8 cellular contexts compared by ENCODE assay signal in genomic region chr18:51110073-51110797, GRCh38.
DNase-seq lines count a peak whose midpoint lies in the region; ATAC-seq and TF ChIP-seq lines count a peak whose summit lies in the region.

No MANE protein-coding gene starts in this region.

- peak; percentile 45 for ATAC-seq in GM19468 (IDR thresholded peaks at IDR 0.05; ENCODE audit: extremely low read depth, unreplicated experiment)

- no peaks in the 10 kb centered on the region for H3K9me3 Mint-ChIP-seq in CD8-positive, alpha-beta memory T cell

- H3K4me1 ChIP-seq in CD8-positive, alpha-beta memory T cell (ENCODE audit: insufficient read depth, low read length): peaks cover 8% of the 10 kb centered on the region
- no peaks in the 10 kb centered on the region for H3K4me1 ChIP-seq in iPS DF 6.9 (ENCODE audit: control insufficient read depth, insufficient read depth, low read length)

- no peaks in the 10 kb centered on the region for H3K27me3 Mint-ChIP-seq in CD8-positive, alpha-beta memory T cell

- H3K4me3 ChIP-seq in CD8-positive, alpha-beta memory T cell (ENCODE audit: low read length): no peak overlapping the region
- no peak overlapping the region for H3K4me3 ChIP-seq in astrocyte of the cerebellum (ENCODE audit: low read depth, low read length)
- no peak overlapping the region for H3K4me3 ChIP-seq in iPS DF 6.9 (ENCODE audit: low read length)

- in situ Hi-C loops in astrocyte of the cerebellum (cut with HindIII; ENCODE audit: low sequenced_read_pairs): no loop called here

- H3K27me3 ChIP-seq in CD8-positive, alpha-beta memory T cell (ENCODE audit: insufficient read depth, low read length, poor library complexity, severe bottlenecking): no peaks in the 10 kb centered on the region
- no peaks in the 10 kb centered on the region for H3K27me3 ChIP-seq in iPS DF 6.9 (ENCODE audit: control insufficient read depth, insufficient read depth, low read length)

- H3K4me1 Mint-ChIP-seq in CD8-positive, alpha-beta memory T cell: peaks cover 8 to 16% (median 12%) of the 10 kb centered on the region in 3 donors

- H3K36me3 ChIP-seq in CD8-positive, alpha-beta memory T cell (ENCODE audit: insufficient read depth, low read length): no peaks in the 10 kb centered on the region
- 0 out of 2 replicates have a peak, but pooled peaks cover 2% of the 10 kb centered on the region for H3K36me3 ChIP-seq in iPS DF 6.9 (ENCODE audit: control insufficient read depth, insufficient read depth, low read length)

- H3K27ac ChIP-seq in CD8-positive, alpha-beta memory T cell (ENCODE audit: low read depth, low read length): no peak overlapping the region
- H3K27ac ChIP-seq in iPS DF 6.9 (ENCODE audit: low read length): no peak overlapping the region

- no peak overlapping the region for H3K4me3 Mint-ChIP-seq in CD8-positive, alpha-beta memory T cell

- POLR2A ChIA-PET in CD8-positive, alpha-beta memory T cell (lab: Charles Lee): no interaction called here

- no peaks in the 10 kb centered on the region for H3K36me3 Mint-ChIP-seq in CD8-positive, alpha-beta memory T cell

- WGBS in iPS DF 6.9 (ENCODE audit: insufficient coverage, insufficient read length): no CpG with 5 or more reads among the region's 42 CpGs

- CTCF ChIA-PET in CD8-positive, alpha-beta memory T cell (lab: Charles Lee): interaction anchor here (0.6 to 2.9 kb wide), 9 partner anchors 12 to 684 kb away, joined by 3 to 7 read pairs (median 3); no protein-coding TSS in a partner anchor

- peak; percentile 83 for TF ChIP-seq CTCF in astrocyte of the cerebellum (IDR thresholded peaks at IDR 0.05; ENCODE audit: low read depth, low read length, missing control alignments)

- no peaks in the 10 kb centered on the region for H3K9me3 ChIP-seq in CD8-positive, alpha-beta memory T cell (ENCODE audit: low read length)
- H3K9me3 ChIP-seq in iPS DF 6.9 (ENCODE audit: control insufficient read depth, insufficient read depth, low read length): no peaks in the 10 kb centered on the region; the same call in 1 of the 2 replicates

- no peak overlapping the region for H3K27ac Mint-ChIP-seq in CD8-positive, alpha-beta memory T cell

- DNase-seq in CD8-positive, alpha-beta memory T cell: peak; percentile 41 to 70 (median 49)
- DNase-seq in HK-2 (ENCODE audit: unreplicated experiment) (peak; percentile 63), T-helper 2 cell (peak; percentile 29 to 63 (median 52)), astrocyte of the cerebellum (ENCODE audit: low read depth) (no peak), iPS DF 6.9 (ENCODE audit: low read depth, low spot score) (peak; percentile 64), cortex of kidney (lab: John Stamatoyannopoulos, UW) (no peak)
- peak; percentile 59 to 86 (median 61) for DNase-seq in stimulated activated CD4-positive, alpha-beta T cell treated with anti-CD3 and anti-CD28 coated beads, Interleukin-12 subunit alpha, Interleukin-12 subunit beta, amount 100 ng/mL, for 48 hours (ENCODE audit: low read depth in 2 of 3, low spot score in 1 of 3)

Comparison
In these comparisons a context has a peak if more than half of its experiments do, and no peak if none do; other contexts are left out.
1. DNase-seq: peak in CD8-positive, alpha-beta memory T cell (5 of 5), HK-2 (single experiment), T-helper 2 cell (5 of 5), iPS DF 6.9 (single experiment) and stimulated activated CD4-positive, alpha-beta T cell treated with anti-CD3 and anti-CD28 coated beads, Interleukin-12 subunit alpha, Interleukin-12 subunit beta, amount 100 ng/mL, for 48 hours (3 of 3); none in astrocyte of the cerebellum (single experiment) and cortex of kidney (single experiment).